16 cellular contexts compared by ENCODE assay signal in genomic region chr17:65418622-65419021, GRCh38.
DNase-seq lines count a peak whose midpoint lies in the region; ATAC-seq and TF ChIP-seq lines count a peak whose summit lies in the region.
"Had no signal": no experiment of that assay in that cellular context is flagged by ENCODE, and none has a peak within 500 bp of the region (broad histone marks: within the 10 kb centered on the region; RNA-seq: fewer than 3 reads in every experiment).

No MANE protein-coding gene starts in this region.

- peaks cover 6% of the 10 kb centered on the region for H3K27me3 Mint-ChIP-seq in T-helper 17 cell
- H3K27me3 Mint-ChIP-seq: stimulated activated naive CD8-positive, alpha-beta T cell treated with anti-CD3 and anti-CD28 coated beads, Interleukin-15, amount 100 ng/mL, for 72 hours had no signal

- H3K4me3 Mint-ChIP-seq in T-helper 17 cell: no peak overlapping the region
- H3K4me3 Mint-ChIP-seq: stimulated activated naive CD8-positive, alpha-beta T cell treated with anti-CD3 and anti-CD28 coated beads, Interleukin-15, amount 100 ng/mL, for 72 hours had no signal

- DNase-seq in HT-29 (ENCODE audit: low spot score): peak; percentile 49
- DNase-seq in PC-3: peak; percentile 20
- DNase-seq in heart left ventricle: peak in 2 of 5 donors; percentile 35 to 40
- DNase-seq in pons (ENCODE audit: low spot score): peak; percentile 9
- DNase-seq in T-helper 17 cell: no peak
- DNase-seq in AML-193 (lab: John Stamatoyannopoulos, UW): no peak
- DNase-seq: activated CD4-positive, alpha-beta T cell treated with anti-CD3 and anti-CD28 coated beads for 48 hours; Karpas-422; NCI-H187 treated with DMSO at 0.1 percent for 48 hours; NCI-H774; ovary; SHP77; stimulated activated CD4-positive, alpha-beta T cell treated with anti-CD3 and anti-CD28 coated beads, Interleukin-12 subunit alpha, Interleukin-12 subunit beta, amount 100 ng/mL, for 4 hours; stimulated activated naive CD8-positive, alpha-beta T cell treated with anti-CD3 and anti-CD28 coated beads, Interleukin-15, amount 100 ng/mL, for 72 hours had no signal

- no peaks in the 10 kb centered on the region for H4K20me1 ChIP-seq in PC-3 (ENCODE audit: low read length)

- H2AFZ ChIP-seq in PC-3 (ENCODE audit: low read length): no peak overlapping the region

- ATAC-seq in PC-3 (peak; percentile 76), heart left ventricle (peak; percentile 42 to 82 (median 72)), T-helper 17 cell (no peak), HG03432 (IDR thresholded peaks at IDR 0.05; ENCODE audit: unreplicated experiment) (no peak)
- ATAC-seq: stimulated activated naive CD8-positive, alpha-beta T cell treated with anti-CD3 and anti-CD28 coated beads, Interleukin-15, amount 100 ng/mL, for 72 hours had no signal

- H3K79me2 ChIP-seq in PC-3 (ENCODE audit: low read length): no peaks in the 10 kb centered on the region

- H3K27me3 ChIP-seq in PC-3 (ENCODE audit: low read length) (no peaks in the 10 kb centered on the region), heart left ventricle (no peaks in the 10 kb centered on the region)
- H3K27me3 ChIP-seq: ovary had no signal

- no peaks in the 10 kb centered on the region for H3F3A ChIP-seq in PC-3 (ENCODE audit: low read length, unreplicated experiment)

- H3K4me3 ChIP-seq in PC-3 (ENCODE audit: low read length) (no peak overlapping the region), heart left ventricle (no peak overlapping the region)
- H3K4me3 ChIP-seq: ovary had no signal

- H3K9me2 ChIP-seq in PC-3 (replicated peaks; ENCODE audit: low read length): no peaks in the 10 kb centered on the region

- H3K27ac ChIP-seq in PC-3 (ENCODE audit: low read length) (no peak overlapping the region), heart left ventricle (no peak overlapping the region)
- H3K27ac ChIP-seq: HL-60, ovary had no signal

- H3K9ac ChIP-seq in PC-3 (ENCODE audit: low read length): no peak overlapping the region

- 39 to 58% (median 47%) methylated on average over 3 of the region's 3 CpGs for whole genome bisulfite sequencing in heart left ventricle, 4 donors

- POLR2A ChIA-PET in PC-3 (lab: Charles Lee; ENCODE audit: unreplicated experiment): interaction anchor here (0.6 kb wide), 1 partner anchor 748 kb away, joined by 5 read pairs; no protein-coding TSS in a partner anchor

- no peaks in the 10 kb centered on the region for H3K36me3 ChIP-seq in PC-3 (ENCODE audit: low read depth, low read length)
- no peaks in the 10 kb centered on the region for H3K36me3 ChIP-seq in heart left ventricle
- H3K36me3 ChIP-seq: ovary had no signal

- BruUV-seq in PC-3 (replicated peaks; lab: Mats Ljungman, UMichigan): no TSS peak

- no peaks in the 10 kb centered on the region for H3K4me1 ChIP-seq in PC-3 (ENCODE audit: insufficient read depth, low read length)
- H3K4me1 ChIP-seq in heart left ventricle: no peaks in the 10 kb centered on the region

- H3K27ac Mint-ChIP-seq in T-helper 17 cell: no peak overlapping the region
- H3K27ac Mint-ChIP-seq: stimulated activated naive CD8-positive, alpha-beta T cell treated with anti-CD3 and anti-CD28 coated beads, Interleukin-15, amount 100 ng/mL, for 72 hours had no signal

- CTCF ChIA-PET in PC-3 (lab: Charles Lee): interaction anchor here (0.7 to 1.0 kb wide), 3 partner anchors 80 to 747 kb away, joined by 3 to 5 read pairs (median 3); no protein-coding TSS in a partner anchor

- TF ChIP-seq POLR2A in heart left ventricle (IDR thresholded peaks at IDR 0.05): no peak

- peak; percentile 43; the same call in 1 of the 2 replicates for TF ChIP-seq CTCF in PC-3 (conservative IDR thresholded peaks at IDR 0.05; ENCODE audit: low read depth, low read length)
- TF ChIP-seq CTCF in heart left ventricle (IDR thresholded peaks at IDR 0.05): peak in 7 of 12 donors; percentile 11 to 34 (median 29)

- intact Hi-C loops in PC-3 (cut with micrococcal nuclease) (no loop called here), heart left ventricle (cut with DNase I) (loop anchor here in 2 of 10 donors (5.0 to 10.0 kb wide), 3 partner anchors 124 to 749 kb away; no protein-coding TSS in a partner anchor)

- H3K9me3 ChIP-seq in PC-3 (ENCODE audit: low read length) (no peaks in the 10 kb centered on the region), heart left ventricle (no peaks in the 10 kb centered on the region), T-helper 17 cell (ENCODE audit: control insufficient read depth, low read length, poor library complexity, severe bottlenecking) (no peaks in the 10 kb centered on the region)
- H3K9me3 ChIP-seq: ovary had no signal

- H3K4me2 ChIP-seq in PC-3 (ENCODE audit: low read length): no peak overlapping the region

- H3K4me1 Mint-ChIP-seq in T-helper 17 cell: no peaks in the 10 kb centered on the region
- H3K4me1 Mint-ChIP-seq: stimulated activated naive CD8-positive, alpha-beta T cell treated with anti-CD3 and anti-CD28 coated beads, Interleukin-15, amount 100 ng/mL, for 72 hours had no signal

- no peaks in the 10 kb centered on the region for H3K36me3 Mint-ChIP-seq in T-helper 17 cell (ENCODE audit: low read depth)

Comparison
In these comparisons a context has a peak if more than half of its experiments do, and no peak if none do; other contexts are left out.
1. DNase-seq: peak in HT-29 (single experiment), PC-3 (single experiment) and pons (single experiment); none in T-helper 17 cell (0 of 3) and AML-193 (0 of 2).
2. ATAC-seq: peak in PC-3 (single experiment) and heart left ventricle (4 of 4); none in T-helper 17 cell (single experiment) and HG03432 (single experiment).